In the genomic region with DNA sequence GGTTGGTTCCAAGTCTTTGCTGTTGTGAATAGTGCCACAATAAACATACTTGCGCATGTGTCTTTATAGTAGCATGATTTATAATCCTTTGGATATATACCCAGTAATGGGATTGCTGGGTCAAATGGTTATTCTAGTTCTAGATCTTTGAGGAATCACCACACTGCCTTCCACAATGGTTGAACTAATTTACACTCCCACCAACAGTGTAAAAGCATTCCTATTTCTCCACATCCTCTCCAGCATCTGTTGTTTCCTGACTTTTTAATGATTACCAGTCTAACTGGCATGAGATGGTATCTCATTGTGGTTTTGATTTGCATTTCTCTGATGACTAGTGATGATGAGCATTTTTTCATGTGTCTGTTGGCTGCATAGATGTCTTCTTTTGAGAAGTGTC, we compare ENCODE assay signal across 6 cellular contexts.
DNase-seq lines count a peak whose midpoint lies in the region; FAIRE-seq and TF ChIP-seq lines count a peak whose summit lies in the region.
"Not testable (repeated sequence)": the region's sequence is repeated elsewhere in the genome, so short reads cannot be mapped to it uniquely, and the experiment has no call there.

No MANE protein-coding gene starts in this region.

- H3K4me3 ChIP-seq in GM23248; SJSA1; astrocyte (ENCODE audit: insufficient read depth, low read depth, low read length): not testable (repeated sequence)

- H3K79me2 ChIP-seq in GM23248 (ENCODE audit: insufficient read depth); astrocyte (ENCODE audit: insufficient read depth, low read length): not testable (repeated sequence)

- not testable (repeated sequence) for TF ChIP-seq CTCF in astrocyte (IDR thresholded peaks at IDR 0.05; ENCODE audit: insufficient read depth, low read depth, low read length)

- not testable (repeated sequence) for H3K36me3 ChIP-seq in GM23248 (ENCODE audit: low read depth); SJSA1; astrocyte (ENCODE audit: insufficient read depth, low read length)

- FAIRE-seq in astrocyte (lab: Jason Lieb, UNC), result not testable (repeated sequence)

- not testable (repeated sequence) for H3K9ac ChIP-seq in GM23248; astrocyte (ENCODE audit: low read length)

- peaks cover 25% of the 10 kb centered on the region for H3K4me1 Mint-ChIP-seq in astrocyte (ENCODE audit: low read depth, unreplicated experiment)

- H3K36me3 Mint-ChIP-seq in astrocyte (ENCODE audit: low read depth, unreplicated experiment), result not testable (repeated sequence)

- H3K4me2 ChIP-seq in GM23248 (ENCODE audit: unreplicated experiment); astrocyte (ENCODE audit: low read length): not testable (repeated sequence)

- H3K9me3 ChIP-seq in GM23248 (ENCODE audit: low read depth); SJSA1 (replicated peaks); astrocyte (ENCODE audit: insufficient read depth, low read depth, low read length): not testable (repeated sequence)

- not testable (repeated sequence) for H3K27me3 Mint-ChIP-seq in astrocyte (ENCODE audit: low read depth, unreplicated experiment)

- not testable (repeated sequence) for H3K9me2 ChIP-seq in GM23248 (ENCODE audit: insufficient read depth)

- H4K20me1 ChIP-seq in GM23248 (ENCODE audit: insufficient read depth); astrocyte (ENCODE audit: insufficient read depth, low read length): not testable (repeated sequence)

- peaks cover 32% of the 10 kb centered on the region for H3F3A ChIP-seq in GM23248 (ENCODE audit: insufficient read depth)

- H3K27ac Mint-ChIP-seq in astrocyte (ENCODE audit: unreplicated experiment), result peak overlapping the region; percentile 93

- in situ Hi-C loops in GM23248 (cut with MboI), result not testable (repeated sequence)

- not testable (repeated sequence) for H3K27me3 ChIP-seq in GM23248 (replicated peaks; ENCODE audit: insufficient read depth); SJSA1 (replicated peaks); astrocyte (ENCODE audit: insufficient read depth, low read length)

- not testable (repeated sequence) for H3K4me3 Mint-ChIP-seq in astrocyte (ENCODE audit: unreplicated experiment)

- H3K4me1 ChIP-seq in GM23248 (ENCODE audit: insufficient read depth), result peaks cover 34% of the 10 kb centered on the region
- H3K4me1 ChIP-seq in SJSA1 (replicated peaks), result peaks cover 41% of the 10 kb centered on the region
- H3K4me1 ChIP-seq in astrocyte (ENCODE audit: insufficient read depth, low read length), result peaks cover 23% of the 10 kb centered on the region

- peaks cover 17% of the 10 kb centered on the region for H3K9me3 Mint-ChIP-seq in astrocyte (ENCODE audit: unreplicated experiment)

- not testable (repeated sequence) for H2AFZ ChIP-seq in GM23248; astrocyte (ENCODE audit: low read depth, low read length)

- DNase-seq in GM23248; SJSA1 (ENCODE audit: low read depth in 1 of 2, low spot score in 2 of 2); astrocyte (ENCODE audit: low read depth); epithelial cell of prostate (ENCODE audit: low read depth, low spot score): not testable (repeated sequence)
- peak; percentile 58 for DNase-seq in RPMI7951 (ENCODE audit: low read depth)
- peak; percentile 14 for DNase-seq in kidney tubule cell (ENCODE audit: low spot score)

- 100% methylated on average over 1 of the region's 1 CpG for WGBS in GM23248 (ENCODE audit: low coverage in 1 of 2, low lambda C conversion rate in 2 of 2, missing lambda C conversion rate in 2 of 2), 2 experiments

- H3K27ac ChIP-seq in GM23248 (peak overlapping the region; percentile 12; the same call in 1 of the 2 replicates), SJSA1 (0 out of 2 replicates have a peak overlapping the region, but pooled peaks have one; percentile 29), epithelial cell of prostate (peak overlapping the region; percentile 73)
- H3K27ac ChIP-seq in astrocyte (ENCODE audit: low read depth, low read length), result not testable (repeated sequence)
